Comparison of ENCODE assay signal across 22 cellular contexts in the genomic region with DNA sequence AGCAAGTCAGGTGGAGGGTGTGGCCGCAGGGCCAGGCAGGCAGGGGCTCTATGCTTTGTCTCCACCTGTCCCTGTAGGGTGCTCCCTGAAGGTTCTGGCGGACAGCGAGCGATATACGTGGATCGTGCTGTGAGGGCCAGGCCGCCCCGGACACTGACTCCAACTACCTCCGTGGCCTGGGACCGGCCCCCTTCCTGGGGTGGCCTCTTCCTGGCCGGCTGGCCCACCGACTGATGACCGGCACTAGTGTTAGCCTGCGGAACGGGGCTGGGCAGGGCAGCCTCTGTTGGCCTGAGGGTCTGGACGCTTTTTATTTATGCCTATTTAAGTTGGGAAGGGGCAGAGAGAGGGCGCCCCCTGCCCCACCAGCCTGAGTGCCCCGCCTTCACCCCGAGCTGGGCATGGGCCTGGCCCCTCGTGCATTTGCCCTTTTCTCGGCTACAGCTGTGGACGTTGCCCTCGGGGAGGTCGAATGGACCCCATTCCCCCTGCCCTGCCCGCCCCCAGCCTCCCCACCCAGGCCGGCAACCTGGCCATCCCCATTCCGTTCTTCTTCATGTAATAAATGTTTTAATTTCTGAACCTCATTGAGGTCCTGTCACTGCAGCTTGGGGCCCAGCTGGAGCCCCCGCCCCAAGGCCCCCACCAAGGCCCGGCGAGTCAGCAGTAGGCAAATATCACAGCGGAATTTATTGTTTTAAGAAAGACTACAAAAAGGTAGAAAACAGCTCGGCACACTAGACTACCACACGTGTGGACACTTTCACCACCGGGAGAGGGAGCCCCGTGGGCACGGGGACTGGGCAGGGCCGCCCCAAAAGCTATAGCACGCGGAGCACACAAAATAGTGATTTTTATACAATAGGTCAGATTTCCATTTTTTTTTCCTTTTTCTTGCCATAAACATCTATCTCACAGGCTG. TPM values are rescaled to one million over a fixed set of nuclear protein-coding genes. Genes with fewer than 3 reads are reported as not detected.
DNase-seq lines count a peak whose midpoint lies in the region; ATAC-seq and TF ChIP-seq lines count a peak whose summit lies in the region.
"Had no signal": no experiment of that assay in that cellular context is flagged by ENCODE, and none has a peak within 500 bp of the region (broad histone marks: within the 10 kb centered on the region; RNA-seq: fewer than 3 reads in every experiment).

No MANE protein-coding gene starts in this region.

- H3K4me2 ChIP-seq in HCT116 (ENCODE audit: low read length) (no peak overlapping the region), OCI-LY7 (ENCODE audit: low read length) (no peak overlapping the region)
- H3K4me2 ChIP-seq: BLaER1, PC-9 had no signal

- intact Hi-C loops in HCT116 (cut with micrococcal nuclease) = no loop called here
- intact Hi-C loops in OCI-LY7 (cut with micrococcal nuclease; ENCODE audit: unreplicated experiment) = no loop called here

- H4K20me1 ChIP-seq in HCT116 (ENCODE audit: insufficient read depth) (no peaks in the 10 kb centered on the region), OCI-LY7 (ENCODE audit: insufficient read depth, low read length) (no peaks in the 10 kb centered on the region)

- TF ChIP-seq CTCF in BJ (IDR thresholded peaks at IDR 0.05; ENCODE audit: insufficient read depth, low read depth, low read length) (peak; percentile 25; the same call in 1 of the 2 replicates), HCT116 (IDR thresholded peaks at IDR 0.05 in 2 of 3, conservative IDR thresholded peaks at IDR 0.05 in 1 of 3; ENCODE audit: borderline replicate concordance in 1 of 3, insufficient read depth in 1 of 3, low read depth in 2 of 3, low read length in 2 of 3) (no peak), mesothelial cell of epicardium (IDR thresholded peaks at IDR 0.05; ENCODE audit: unreplicated experiment) (no peak), OCI-LY7 (conservative IDR thresholded peaks at IDR 0.05; ENCODE audit: low read length) (no peak)

- H3K27ac Mint-ChIP-seq in effector memory CD8-positive, alpha-beta T cell = peak overlapping the region; percentile 17 to 81
- peak overlapping the region; percentile 50 for H3K27ac Mint-ChIP-seq in mesothelial cell of epicardium
- H3K27ac Mint-ChIP-seq: activated CD4-positive, alpha-beta T cell treated with anti-CD3 and anti-CD28 coated beads, Interleukin-2, amount 10 ng/mL, durations not matched to agents 7 days and 5 days had no signal

- H3K79me2 ChIP-seq in HCT116 (ENCODE audit: insufficient read depth, low read length) (no peaks in the 10 kb centered on the region), OCI-LY7 (ENCODE audit: insufficient read depth, low read depth, low read length) (no peaks in the 10 kb centered on the region)

- H3K4me3 Mint-ChIP-seq in effector memory CD8-positive, alpha-beta T cell = no peak overlapping the region
- no peak overlapping the region for H3K4me3 Mint-ChIP-seq in mesothelial cell of epicardium
- H3K4me3 Mint-ChIP-seq: activated CD4-positive, alpha-beta T cell treated with anti-CD3 and anti-CD28 coated beads, Interleukin-2, amount 10 ng/mL, durations not matched to agents 7 days and 5 days; activated T-cell treated with anti-CD3 and anti-CD28 coated beads, Interleukin-2, amount 50 U/mL, for 4 hours had no signal

- no peak overlapping the region for H2AFZ ChIP-seq in HCT116 (ENCODE audit: low read depth, low read length, poor library complexity, severe bottlenecking)
- H2AFZ ChIP-seq in OCI-LY7 (ENCODE audit: low read length) = no peak overlapping the region
- H2AFZ ChIP-seq: PC-9 had no signal

- DNase-seq in BJ (ENCODE audit: low read depth) = no peak
- no peak for DNase-seq in HCT116 (ENCODE audit: low read depth, low spot score)
- no peak for DNase-seq in effector memory CD8-positive, alpha-beta T cell
- no peak for DNase-seq in mesothelial cell of epicardium (ENCODE audit: low spot score in 2 of 2, unreplicated experiment in 2 of 2)
- DNase-seq in OCI-LY7 (ENCODE audit: low spot score) = no peak
- no peak for DNase-seq in NCI-H82 (lab: John Stamatoyannopoulos, UW)
- DNase-seq in stimulated activated naive CD8-positive, alpha-beta T cell treated with anti-CD3 and anti-CD28 coated beads, Interleukin-15, Interleukin-2, amounts not matched to agents 100 U/mL and 50 U/mL, for 24 hours = no peak
- DNase-seq: activated CD4-positive, alpha-beta T cell treated with anti-CD3 and anti-CD28 coated beads, Interleukin-2, amount 10 ng/mL, durations not matched to agents 7 days and 5 days; activated T-cell treated with anti-CD3 and anti-CD28 coated beads, Interleukin-2, amount 50 U/mL, for 4 hours; DMS 273 treated with DMSO at 0.1 percent for 48 hours; dorsolateral prefrontal cortex; GDM1; lower lobe of right lung; NCI-H1417 treated with DMSO at 0.1 percent for 48 hours; NCI-H748 treated with DMSO at 0.1 percent for 48 hours; PC-9; stimulated activated CD4-positive, alpha-beta T cell treated with anti-CD3 and anti-CD28 coated beads, Interleukin-4, amount 100 ng/mL, for 1 hour had no signal

- H3K4me3 ChIP-seq in BJ (ENCODE audit: low read depth, low read length) (no peak overlapping the region), HCT116 (replicated peaks in 1 of 2; ENCODE audit: low read depth in 1 of 2, low read length in 2 of 2) (no peak overlapping the region), OCI-LY7 (ENCODE audit: low read depth, low read length, poor library complexity, severe bottlenecking) (no peak overlapping the region)
- H3K4me3 ChIP-seq: BLaER1, breast epithelium, dorsolateral prefrontal cortex, lower lobe of right lung, PC-9, skin epidermis had no signal

- ATAC-seq in HCT116 = peak; percentile 8; the same call in 1 of the 2 replicates
- no peak for ATAC-seq in effector memory CD8-positive, alpha-beta T cell (replicated peaks)
- no peak for ATAC-seq in GM19397 (IDR thresholded peaks at IDR 0.05; ENCODE audit: unreplicated experiment)
- no peak for ATAC-seq in stimulated activated naive CD8-positive, alpha-beta T cell treated with anti-CD3 and anti-CD28 coated beads, Interleukin-15, Interleukin-2, amounts not matched to agents 100 U/mL and 50 U/mL, for 24 hours
- ATAC-seq: activated T-cell treated with anti-CD3 and anti-CD28 coated beads, Interleukin-2, amount 50 U/mL, for 4 hours had no signal

- H3K4me1 ChIP-seq in HCT116 (ENCODE audit: control insufficient read depth in 1 of 2, insufficient read depth in 2 of 2, low read length in 2 of 2) = no peaks in the 10 kb centered on the region
- H3K4me1 ChIP-seq in OCI-LY7 (ENCODE audit: insufficient read depth, low read length, poor library complexity, severe bottlenecking) = no peaks in the 10 kb centered on the region
- H3K4me1 ChIP-seq: BLaER1, breast epithelium, lower lobe of right lung had no signal

- H3K27me3 ChIP-seq in BJ (ENCODE audit: control insufficient read depth, insufficient read depth, low read length) = no peaks in the 10 kb centered on the region
- H3K27me3 ChIP-seq in HCT116 (ENCODE audit: insufficient read depth, low read length) = no peaks in the 10 kb centered on the region
- H3K27me3 ChIP-seq: BLaER1, breast epithelium, dorsolateral prefrontal cortex, esophagus muscularis mucosa had no signal

- RAD21 ChIA-PET in HCT116 (lab: Charles Lee; ENCODE audit: low non-redundant PET in 1 of 2, low total read pairs in 2 of 2, uncharacterized antibody in 2 of 2, unreplicated experiment in 2 of 2) = no interaction called here

- no peak for TF ChIP-seq POLR2A in HCT116 (IDR thresholded peaks at IDR 0.05; ENCODE audit: borderline replicate concordance, extremely low read depth, insufficient read depth, insufficient read length)

- H3K9ac ChIP-seq in HCT116 (ENCODE audit: low read length) = no peak overlapping the region
- H3K9ac ChIP-seq: BLaER1 had no signal

- CTCF ChIA-PET in BJ (lab: Yijun Ruan, JAX) = interaction anchor here (1.0 to 2.7 kb wide), 5 partner anchors 12 to 79 kb away, joined by 3 to 8 read pairs (median 4); partner anchors contain the start of gene IL27RA
- CTCF ChIA-PET in HCT116 (lab: Charles Lee) = no interaction called here
- CTCF ChIA-PET in OCI-LY7 (lab: Charles Lee; ENCODE audit: unreplicated experiment) = interaction anchor here (0.5 kb wide), 1 partner anchor 45 kb away, joined by 3 read pairs; the partner anchor contains the start of gene RFX1

- no peaks in the 10 kb centered on the region for H3K9me3 Mint-ChIP-seq in effector memory CD8-positive, alpha-beta T cell
- no peaks in the 10 kb centered on the region for H3K9me3 Mint-ChIP-seq in mesothelial cell of epicardium
- H3K9me3 Mint-ChIP-seq: activated CD4-positive, alpha-beta T cell treated with anti-CD3 and anti-CD28 coated beads, Interleukin-2, amount 10 ng/mL, durations not matched to agents 7 days and 5 days; activated T-cell treated with anti-CD3 and anti-CD28 coated beads, Interleukin-2, amount 50 U/mL, for 4 hours had no signal

- TF ChIP-seq RAD21 in HCT116 (IDR thresholded peaks at IDR 0.05; ENCODE audit: low read depth) = no peak

- no peaks in the 10 kb centered on the region for H3K4me1 Mint-ChIP-seq in effector memory CD8-positive, alpha-beta T cell (ENCODE audit: low read depth in 2 of 2)
- H3K4me1 Mint-ChIP-seq in mesothelial cell of epicardium = no peaks in the 10 kb centered on the region
- H3K4me1 Mint-ChIP-seq: activated CD4-positive, alpha-beta T cell treated with anti-CD3 and anti-CD28 coated beads, Interleukin-2, amount 10 ng/mL, durations not matched to agents 7 days and 5 days had no signal

- H3K27ac ChIP-seq in HCT116 (ENCODE audit: low read depth, low read length) (no peak overlapping the region), OCI-LY7 (ENCODE audit: low read depth, low read length, poor library complexity, severe bottlenecking) (no peak overlapping the region)
- H3K27ac ChIP-seq: BLaER1, breast epithelium, esophagus muscularis mucosa, lower lobe of right lung, PC-9, skin epidermis had no signal

- POLR2A ChIA-PET in BJ (lab: Charles Lee) (no interaction called here), HCT116 (lab: Charles Lee) (no interaction called here), OCI-LY7 (lab: Charles Lee) (interaction anchor here (0.6 kb wide), 1 partner anchor 37 kb away, joined by 3 read pairs; no protein-coding TSS in a partner anchor)

- peaks cover 43% of the 10 kb centered on the region for H3K36me3 Mint-ChIP-seq in effector memory CD8-positive, alpha-beta T cell (ENCODE audit: insufficient read depth)
- H3K36me3 Mint-ChIP-seq in mesothelial cell of epicardium = peaks cover 16% of the 10 kb centered on the region

- H3K27me3 Mint-ChIP-seq in effector memory CD8-positive, alpha-beta T cell = no peaks in the 10 kb centered on the region
- no peaks in the 10 kb centered on the region for H3K27me3 Mint-ChIP-seq in mesothelial cell of epicardium (ENCODE audit: low read depth)
- H3K27me3 Mint-ChIP-seq: activated CD4-positive, alpha-beta T cell treated with anti-CD3 and anti-CD28 coated beads, Interleukin-2, amount 10 ng/mL, durations not matched to agents 7 days and 5 days had no signal

- H3K9me3 ChIP-seq in HCT116 (ENCODE audit: control insufficient read depth in 1 of 2, insufficient read depth in 1 of 2, low read depth in 1 of 2, low read length in 2 of 2) = no peaks in the 10 kb centered on the region
- H3K9me3 ChIP-seq in OCI-LY7 (ENCODE audit: low read length) = no peaks in the 10 kb centered on the region
- H3K9me3 ChIP-seq: BLaER1, breast epithelium, esophagus muscularis mucosa, lower lobe of right lung had no signal

- H3K36me3 ChIP-seq in BJ (ENCODE audit: control insufficient read depth, insufficient read depth, low read length) = peaks cover 24% of the 10 kb centered on the region
- peaks cover 4 to 21% of the 10 kb centered on the region in 2 experiments; a peak in 3 of 4 replicates for H3K36me3 ChIP-seq in HCT116 (ENCODE audit: control insufficient read depth in 1 of 2, insufficient read depth in 2 of 2, low read length in 2 of 2)
- H3K36me3 ChIP-seq in OCI-LY7 (ENCODE audit: insufficient read depth, low read length) = peaks cover 68% of the 10 kb centered on the region

- BruUV-seq in HCT116 (replicated peaks; lab: Mats Ljungman, UMichigan) (no TSS peak), OCI-LY7 (replicated peaks; lab: Mats Ljungman, UMichigan) (no TSS peak)

- H3K9me2 ChIP-seq in HCT116 (ENCODE audit: insufficient read depth) (no peaks in the 10 kb centered on the region), OCI-LY7 (ENCODE audit: insufficient read depth, low read length) (no peaks in the 10 kb centered on the region)

RNA-seq across cellular contexts. Expression of gene DCAF15, which starts 8.8 kb away (rescaled TPM):
- polyA plus RNA-seq in BJ (2011; rRNA removed) = 11.0 and 20.0 TPM in 2 replicates
- polyA minus RNA-seq in BJ (2011; rRNA and poly(A)+ RNA removed) = 13.5 and 15.2 TPM in 2 replicates
- 46.2 TPM for total RNA-seq in HCT116 (2021; ENCODE audit: unreplicated experiment)
- polyA plus RNA-seq in HCT116 (2012) = 54.9 and 57.5 TPM in 2 replicates
- total RNA-seq in mesothelial cell of epicardium = 54.4 to 56.6 TPM (median 55.7 TPM) in 3 replicates
- 61.0 and 71.3 TPM in 2 replicates for total RNA-seq in OCI-LY7 (2014; rRNA removed; shearing (Covaris generic))
- total RNA-seq in OCI-LY7 (2022) = 86.2 and 97.3 TPM in 2 replicates

RNA-seq across cellular contexts. Expression of gene PODNL1, which starts 22.9 kb away (rescaled TPM):
- 12.5 and 18.6 TPM in 2 replicates for polyA plus RNA-seq in BJ (2011; rRNA removed)
- polyA minus RNA-seq in BJ (2011; rRNA and poly(A)+ RNA removed) = 5.2 and 5.5 TPM in 2 replicates
- 0.71 TPM for total RNA-seq in HCT116 (2021; ENCODE audit: unreplicated experiment)
- polyA plus RNA-seq in HCT116 (2012) = 0.61 and 0.98 TPM in 2 replicates
- 0.20 to 1.0 TPM (median 0.75 TPM) in 3 replicates for total RNA-seq in mesothelial cell of epicardium
- total RNA-seq in OCI-LY7 (2014; rRNA removed; shearing (Covaris generic)) = 0.16 TPM in 1 of 2 replicates, not detected in the other
- total RNA-seq in OCI-LY7 (2022) = 0.20 TPM in 1 of 2 replicates, not detected in the other

RNA-seq across cellular contexts. Expression of gene RFX1, which starts 45.0 kb away (rescaled TPM):
- polyA plus RNA-seq in BJ (2011; rRNA removed) = 0.37 and 0.78 TPM in 2 replicates
- 0.66 and 2.4 TPM in 2 replicates for polyA minus RNA-seq in BJ (2011; rRNA and poly(A)+ RNA removed)
- total RNA-seq in HCT116 (2021; ENCODE audit: unreplicated experiment) (16.3 TPM), mesothelial cell of epicardium (20.6 to 21.6 TPM (median 21.2 TPM) in 3 replicates), OCI-LY7 (2022) (13.8 and 17.4 TPM in 2 replicates)
- polyA plus RNA-seq in HCT116 (2012) = 10.5 and 15.3 TPM in 2 replicates
- total RNA-seq in OCI-LY7 (2014; rRNA removed; shearing (Covaris generic)) = 3.5 and 4.4 TPM in 2 replicates

RNA-seq across cellular contexts. Expression of gene CC2D1A, which starts 55.1 kb away (rescaled TPM):
- 8.0 and 13.1 TPM in 2 replicates for polyA plus RNA-seq in BJ (2011; rRNA removed)
- 12.6 and 14.4 TPM in 2 replicates for polyA minus RNA-seq in BJ (2011; rRNA and poly(A)+ RNA removed)
- total RNA-seq in HCT116 (2021; ENCODE audit: unreplicated experiment) = 51.5 TPM
- 37.9 and 39.1 TPM in 2 replicates for polyA plus RNA-seq in HCT116 (2012)
- total RNA-seq in mesothelial cell of epicardium = 59.2 to 66.0 TPM (median 62.8 TPM) in 3 replicates
- total RNA-seq in OCI-LY7 (2014; rRNA removed; shearing (Covaris generic)) = 18.7 and 23.3 TPM in 2 replicates
- total RNA-seq in OCI-LY7 (2022) = 44.0 and 48.3 TPM in 2 replicates

RNA-seq across cellular contexts. Expression of gene BRME1, which starts 55.2 kb away (rescaled TPM):
- 0.38 and 0.94 TPM in 2 replicates for polyA plus RNA-seq in BJ (2011; rRNA removed)
- polyA minus RNA-seq in BJ (2011; rRNA and poly(A)+ RNA removed) = 1.5 TPM in 1 of 2 replicates, not detected in the other
- total RNA-seq in HCT116 (2021; ENCODE audit: unreplicated experiment) (1.7 TPM), mesothelial cell of epicardium (6.3 to 7.2 TPM (median 7.0 TPM) in 3 replicates), OCI-LY7 (2022) (7.1 and 7.2 TPM in 2 replicates)
- 0.90 and 1.5 TPM in 2 replicates for polyA plus RNA-seq in HCT116 (2012)
- 2.5 and 4.5 TPM in 2 replicates for total RNA-seq in OCI-LY7 (2014; rRNA removed; shearing (Covaris generic))
